In the genomic region with DNA sequence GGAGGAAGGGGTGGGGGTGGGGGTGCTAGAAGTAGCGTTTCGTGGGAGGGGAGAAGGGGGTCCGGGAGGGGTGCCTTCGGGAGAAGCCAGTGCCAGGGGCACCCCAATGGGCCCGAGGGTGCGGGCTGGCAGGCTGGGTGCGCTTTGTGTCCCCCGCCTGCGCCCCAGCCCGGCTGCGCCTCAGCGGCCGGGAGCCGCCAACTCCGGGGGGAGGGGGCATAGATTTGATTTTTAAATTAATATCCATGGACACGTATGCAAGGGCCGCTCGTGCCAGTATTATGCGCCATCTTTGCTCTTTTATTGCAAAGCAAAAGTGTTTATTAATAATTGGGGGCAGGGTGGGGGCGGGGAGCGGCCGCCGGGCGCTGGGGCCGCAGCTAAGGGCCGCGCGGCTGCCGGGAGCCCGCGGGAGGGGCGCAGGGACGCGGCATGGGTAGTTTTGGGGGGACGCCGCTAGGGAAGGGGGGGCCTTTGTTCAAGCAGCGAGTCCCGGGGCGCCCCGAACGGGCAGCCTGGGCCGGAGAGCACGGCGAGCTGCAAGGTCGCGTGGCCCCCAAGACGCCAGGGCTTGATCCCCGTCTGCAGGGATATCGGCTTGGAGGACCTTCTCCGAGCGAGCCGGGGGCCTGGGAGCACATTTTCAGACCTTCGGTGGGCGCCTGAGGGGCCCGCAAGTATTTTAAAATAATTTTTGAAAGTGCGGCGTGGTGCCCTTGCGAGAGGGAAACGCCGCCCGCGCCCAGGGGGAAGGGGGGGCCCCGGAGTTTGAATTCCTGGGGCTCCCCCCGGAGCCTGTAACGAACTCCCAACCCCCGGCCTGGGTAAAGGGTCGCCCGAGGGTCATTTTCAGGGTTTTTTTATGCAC, we compare ENCODE assay signal across 2 cellular contexts.
TF ChIP-seq lines count a peak whose summit lies in the region.

No MANE protein-coding gene starts in this region.

TF ChIP-seq in SK-N-SH, 30 proteins besides CTCF, POLR2A, EP300 and RAD21:
- TF ChIP-seq, protein P1, sequence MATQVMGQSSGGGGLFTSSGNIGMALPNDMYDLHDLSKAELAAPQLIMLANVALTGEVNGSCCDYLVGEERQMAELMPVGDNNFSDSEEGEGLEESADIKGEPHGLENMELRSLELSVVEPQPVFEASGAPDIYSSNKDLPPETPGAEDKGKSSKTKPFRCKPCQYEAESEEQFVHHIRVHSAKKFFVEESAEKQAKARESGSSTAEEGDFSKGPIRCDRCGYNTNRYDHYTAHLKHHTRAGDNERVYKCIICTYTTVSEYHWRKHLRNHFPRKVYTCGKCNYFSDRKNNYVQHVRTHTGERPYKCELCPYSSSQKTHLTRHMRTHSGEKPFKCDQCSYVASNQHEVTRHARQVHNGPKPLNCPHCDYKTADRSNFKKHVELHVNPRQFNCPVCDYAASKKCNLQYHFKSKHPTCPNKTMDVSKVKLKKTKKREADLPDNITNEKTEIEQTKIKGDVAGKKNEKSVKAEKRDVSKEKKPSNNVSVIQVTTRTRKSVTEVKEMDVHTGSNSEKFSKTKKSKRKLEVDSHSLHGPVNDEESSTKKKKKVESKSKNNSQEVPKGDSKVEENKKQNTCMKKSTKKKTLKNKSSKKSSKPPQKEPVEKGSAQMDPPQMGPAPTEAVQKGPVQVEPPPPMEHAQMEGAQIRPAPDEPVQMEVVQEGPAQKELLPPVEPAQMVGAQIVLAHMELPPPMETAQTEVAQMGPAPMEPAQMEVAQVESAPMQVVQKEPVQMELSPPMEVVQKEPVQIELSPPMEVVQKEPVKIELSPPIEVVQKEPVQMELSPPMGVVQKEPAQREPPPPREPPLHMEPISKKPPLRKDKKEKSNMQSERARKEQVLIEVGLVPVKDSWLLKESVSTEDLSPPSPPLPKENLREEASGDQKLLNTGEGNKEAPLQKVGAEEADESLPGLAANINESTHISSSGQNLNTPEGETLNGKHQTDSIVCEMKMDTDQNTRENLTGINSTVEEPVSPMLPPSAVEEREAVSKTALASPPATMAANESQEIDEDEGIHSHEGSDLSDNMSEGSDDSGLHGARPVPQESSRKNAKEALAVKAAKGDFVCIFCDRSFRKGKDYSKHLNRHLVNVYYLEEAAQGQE (IDR thresholded peaks at IDR 0.05; ENCODE audit: low read depth, low read length): no peak
- TF ChIP-seq MEF2A (IDR thresholded peaks at IDR 0.05; ENCODE audit: borderline replicate concordance, low read depth) (no peak), RCOR1 (IDR thresholded peaks at IDR 0.05; ENCODE audit: low read length) (no peak), GABPA (IDR thresholded peaks at IDR 0.05; ENCODE audit: low read depth) (no peak), FOXM1 (IDR thresholded peaks at IDR 0.05; ENCODE audit: low read depth) (no peak), POLR2AphosphoS5 (IDR thresholded peaks at IDR 0.05; ENCODE audit: low read depth, low read length) (peak; percentile 10; the same call in 1 of the 2 replicates)
- TF ChIP-seq, protein P2, sequence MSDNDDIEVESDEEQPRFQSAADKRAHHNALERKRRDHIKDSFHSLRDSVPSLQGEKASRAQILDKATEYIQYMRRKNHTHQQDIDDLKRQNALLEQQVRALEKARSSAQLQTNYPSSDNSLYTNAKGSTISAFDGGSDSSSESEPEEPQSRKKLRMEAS (IDR thresholded peaks at IDR 0.05; ENCODE audit: low read depth): no peak
- TF ChIP-seq, protein P3, sequence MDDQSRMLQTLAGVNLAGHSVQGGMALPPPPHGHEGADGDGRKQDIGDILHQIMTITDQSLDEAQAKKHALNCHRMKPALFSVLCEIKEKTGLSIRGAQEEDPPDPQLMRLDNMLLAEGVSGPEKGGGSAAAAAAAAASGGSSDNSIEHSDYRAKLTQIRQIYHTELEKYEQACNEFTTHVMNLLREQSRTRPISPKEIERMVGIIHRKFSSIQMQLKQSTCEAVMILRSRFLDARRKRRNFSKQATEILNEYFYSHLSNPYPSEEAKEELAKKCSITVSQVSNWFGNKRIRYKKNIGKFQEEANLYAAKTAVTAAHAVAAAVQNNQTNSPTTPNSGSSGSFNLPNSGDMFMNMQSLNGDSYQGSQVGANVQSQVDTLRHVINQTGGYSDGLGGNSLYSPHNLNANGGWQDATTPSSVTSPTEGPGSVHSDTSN (IDR thresholded peaks at IDR 0.05): no peak

TF ChIP-seq in SK-N-SH treated with all-trans-retinoic acid at 6 μM for 48 hours, 23 proteins besides CTCF, POLR2A, EP300 and RAD21 (continued from another document):
- TF ChIP-seq, protein P4, sequence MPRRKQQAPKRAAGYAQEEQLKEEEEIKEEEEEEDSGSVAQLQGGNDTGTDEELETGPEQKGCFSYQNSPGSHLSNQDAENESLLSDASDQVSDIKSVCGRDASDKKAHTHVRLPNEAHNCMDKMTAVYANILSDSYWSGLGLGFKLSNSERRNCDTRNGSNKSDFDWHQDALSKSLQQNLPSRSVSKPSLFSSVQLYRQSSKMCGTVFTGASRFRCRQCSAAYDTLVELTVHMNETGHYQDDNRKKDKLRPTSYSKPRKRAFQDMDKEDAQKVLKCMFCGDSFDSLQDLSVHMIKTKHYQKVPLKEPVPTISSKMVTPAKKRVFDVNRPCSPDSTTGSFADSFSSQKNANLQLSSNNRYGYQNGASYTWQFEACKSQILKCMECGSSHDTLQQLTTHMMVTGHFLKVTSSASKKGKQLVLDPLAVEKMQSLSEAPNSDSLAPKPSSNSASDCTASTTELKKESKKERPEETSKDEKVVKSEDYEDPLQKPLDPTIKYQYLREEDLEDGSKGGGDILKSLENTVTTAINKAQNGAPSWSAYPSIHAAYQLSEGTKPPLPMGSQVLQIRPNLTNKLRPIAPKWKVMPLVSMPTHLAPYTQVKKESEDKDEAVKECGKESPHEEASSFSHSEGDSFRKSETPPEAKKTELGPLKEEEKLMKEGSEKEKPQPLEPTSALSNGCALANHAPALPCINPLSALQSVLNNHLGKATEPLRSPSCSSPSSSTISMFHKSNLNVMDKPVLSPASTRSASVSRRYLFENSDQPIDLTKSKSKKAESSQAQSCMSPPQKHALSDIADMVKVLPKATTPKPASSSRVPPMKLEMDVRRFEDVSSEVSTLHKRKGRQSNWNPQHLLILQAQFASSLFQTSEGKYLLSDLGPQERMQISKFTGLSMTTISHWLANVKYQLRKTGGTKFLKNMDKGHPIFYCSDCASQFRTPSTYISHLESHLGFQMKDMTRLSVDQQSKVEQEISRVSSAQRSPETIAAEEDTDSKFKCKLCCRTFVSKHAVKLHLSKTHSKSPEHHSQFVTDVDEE (CRISPR knock-in tag; IDR thresholded peaks at IDR 0.05): no peak
- no peak for TF ChIP-seq ZNF8 (CRISPR knock-in tag; IDR thresholded peaks at IDR 0.05)
- no peak for TF ChIP-seq ZNF565 (CRISPR knock-in tag; conservative IDR thresholded peaks at IDR 0.05; ENCODE audit: low read depth)
- no peak for TF ChIP-seq ISL1 (CRISPR knock-in tag; IDR thresholded peaks at IDR 0.05)
- TF ChIP-seq, protein P5, sequence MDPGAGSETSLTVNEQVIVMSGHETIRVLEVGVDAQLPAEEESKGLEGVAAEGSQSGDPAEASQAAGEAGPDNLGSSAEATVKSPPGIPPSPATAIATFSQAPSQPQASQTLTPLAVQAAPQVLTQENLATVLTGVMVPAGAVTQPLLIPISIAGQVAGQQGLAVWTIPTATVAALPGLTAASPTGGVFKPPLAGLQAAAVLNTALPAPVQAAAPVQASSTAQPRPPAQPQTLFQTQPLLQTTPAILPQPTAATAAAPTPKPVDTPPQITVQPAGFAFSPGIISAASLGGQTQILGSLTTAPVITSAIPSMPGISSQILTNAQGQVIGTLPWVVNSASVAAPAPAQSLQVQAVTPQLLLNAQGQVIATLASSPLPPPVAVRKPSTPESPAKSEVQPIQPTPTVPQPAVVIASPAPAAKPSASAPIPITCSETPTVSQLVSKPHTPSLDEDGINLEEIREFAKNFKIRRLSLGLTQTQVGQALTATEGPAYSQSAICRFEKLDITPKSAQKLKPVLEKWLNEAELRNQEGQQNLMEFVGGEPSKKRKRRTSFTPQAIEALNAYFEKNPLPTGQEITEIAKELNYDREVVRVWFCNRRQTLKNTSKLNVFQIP (CRISPR knock-in tag; IDR thresholded peaks at IDR 0.05; ENCODE audit: borderline replicate concordance, low read depth): no peak
- no peak for TF ChIP-seq ZC3H10 (CRISPR knock-in tag; IDR thresholded peaks at IDR 0.05)
- no peak for TF ChIP-seq BACH2 (CRISPR knock-in tag; IDR thresholded peaks at IDR 0.05; ENCODE audit: borderline replicate concordance)
- no peak for TF ChIP-seq PPARA (CRISPR knock-in tag; IDR thresholded peaks at IDR 0.05; ENCODE audit: borderline replicate concordance)
- TF ChIP-seq, protein P6, sequence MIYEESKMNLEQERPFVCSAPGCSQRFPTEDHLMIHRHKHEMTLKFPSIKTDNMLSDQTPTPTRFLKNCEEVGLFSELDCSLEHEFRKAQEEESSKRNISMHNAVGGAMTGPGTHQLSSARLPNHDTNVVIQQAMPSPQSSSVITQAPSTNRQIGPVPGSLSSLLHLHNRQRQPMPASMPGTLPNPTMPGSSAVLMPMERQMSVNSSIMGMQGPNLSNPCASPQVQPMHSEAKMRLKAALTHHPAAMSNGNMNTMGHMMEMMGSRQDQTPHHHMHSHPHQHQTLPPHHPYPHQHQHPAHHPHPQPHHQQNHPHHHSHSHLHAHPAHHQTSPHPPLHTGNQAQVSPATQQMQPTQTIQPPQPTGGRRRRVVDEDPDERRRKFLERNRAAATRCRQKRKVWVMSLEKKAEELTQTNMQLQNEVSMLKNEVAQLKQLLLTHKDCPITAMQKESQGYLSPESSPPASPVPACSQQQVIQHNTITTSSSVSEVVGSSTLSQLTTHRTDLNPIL (CRISPR knock-in tag; IDR thresholded peaks at IDR 0.05; ENCODE audit: low read depth): no peak
TF ChIP-seq in SK-N-SH treated with all-trans-retinoic acid at 6 μM for 48 hours: peak in this region for 0.
